ENCODE assay signal across 7 cellular contexts in genomic region chr3:49841126-49841525, GRCh38. TPM values are rescaled to one million over a fixed set of nuclear protein-coding genes. Genes with fewer than 3 reads are reported as not detected.
DNase-seq lines count a peak whose midpoint lies in the region; ATAC-seq and TF ChIP-seq lines count a peak whose summit lies in the region.
"Had no signal": no experiment of that assay in that cellular context is flagged by ENCODE, and none has a peak within 500 bp of the region (broad histone marks: within the 10 kb centered on the region; RNA-seq: fewer than 3 reads in every experiment).

No MANE protein-coding gene starts in this region.

- no peaks in the 10 kb centered on the region for H4K20me1 ChIP-seq in osteoblast (ENCODE audit: insufficient read depth, low read length)

- POLR2A ChIA-PET in activated CD4-positive, alpha-beta memory T cell treated with anti-CD3 and anti-CD28 coated beads for 36 hours (lab: Charles Lee) = interaction anchor here (0.6 kb wide), 1 partner anchor 23 kb away, joined by 10 read pairs; no protein-coding TSS in a partner anchor
- POLR2A ChIA-PET in activated CD4-positive, alpha-beta memory T cell treated with anti-CD3 and anti-CD28 coated beads, Interleukin-2, amount 10 ng/mL, durations not matched to agents 7 days and 5 days (lab: Charles Lee) = no interaction called here

- H3K4me1 Mint-ChIP-seq in activated CD4-positive, alpha-beta memory T cell treated with anti-CD3 and anti-CD28 coated beads for 36 hours (ENCODE audit: low read depth) = peaks cover 1% of the 10 kb centered on the region
- H3K4me1 Mint-ChIP-seq in activated CD4-positive, alpha-beta memory T cell treated with anti-CD3 and anti-CD28 coated beads, Interleukin-2, amount 10 ng/mL, durations not matched to agents 7 days and 5 days = peaks cover 1% of the 10 kb centered on the region

- H3K4me1 ChIP-seq in osteoblast (ENCODE audit: insufficient read depth, low read length) = peaks cover 4% of the 10 kb centered on the region

- peaks cover 8% of the 10 kb centered on the region for H3K36me3 Mint-ChIP-seq in activated CD4-positive, alpha-beta memory T cell treated with anti-CD3 and anti-CD28 coated beads for 36 hours
- peaks cover 18% of the 10 kb centered on the region for H3K36me3 Mint-ChIP-seq in activated CD4-positive, alpha-beta memory T cell treated with anti-CD3 and anti-CD28 coated beads, Interleukin-2, amount 10 ng/mL, durations not matched to agents 7 days and 5 days (ENCODE audit: low read depth)

- H2AFZ ChIP-seq in osteoblast (ENCODE audit: low read length) = no peak overlapping the region

- no peak overlapping the region for H3K4me2 ChIP-seq in osteoblast (ENCODE audit: insufficient read depth, low read length)

- intact Hi-C loops in activated CD4-positive, alpha-beta memory T cell treated with anti-CD3 and anti-CD28 coated beads for 36 hours (cut with micrococcal nuclease) = no loop called here

- no peak for ATAC-seq in GM21360 (IDR thresholded peaks at IDR 0.05; ENCODE audit: unreplicated experiment)

- H3K9me3 ChIP-seq in osteoblast (ENCODE audit: low read depth, low read length) = no peaks in the 10 kb centered on the region

- H3K27me3 ChIP-seq in osteoblast (ENCODE audit: insufficient read depth, low read length) = no peaks in the 10 kb centered on the region

- no peak overlapping the region for H3K27ac ChIP-seq in osteoblast (ENCODE audit: low read depth, low read length)

- H3K27me3 Mint-ChIP-seq in activated CD4-positive, alpha-beta memory T cell treated with anti-CD3 and anti-CD28 coated beads for 36 hours = no peaks in the 10 kb centered on the region
- no peaks in the 10 kb centered on the region for H3K27me3 Mint-ChIP-seq in activated CD4-positive, alpha-beta memory T cell treated with anti-CD3 and anti-CD28 coated beads, Interleukin-2, amount 10 ng/mL, durations not matched to agents 7 days and 5 days

- peaks cover 6% of the 10 kb centered on the region for H3K36me3 ChIP-seq in osteoblast (ENCODE audit: insufficient read depth, low read length)

- H3K4me3 ChIP-seq in osteoblast (ENCODE audit: insufficient read depth, low read length) = no peak overlapping the region

- DNase-seq in activated CD4-positive, alpha-beta memory T cell treated with anti-CD3 and anti-CD28 coated beads for 36 hours = peak; percentile 22
- no peak for DNase-seq in activated CD4-positive, alpha-beta memory T cell treated with anti-CD3 and anti-CD28 coated beads, Interleukin-2, amount 10 ng/mL, durations not matched to agents 7 days and 5 days
- DNase-seq in UCSD-AML1 (lab: John Stamatoyannopoulos, UW; ENCODE audit: unreplicated experiment) = peak; percentile 55
- DNase-seq in osteoblast (ENCODE audit: insufficient read length, low spot score, missing footprints) = peak; percentile 34
- no peak for DNase-seq in DMS79 (lab: John Stamatoyannopoulos, UW)

- CTCF ChIA-PET in activated CD4-positive, alpha-beta memory T cell treated with anti-CD3 and anti-CD28 coated beads for 36 hours (lab: Charles Lee) = interaction anchor here (0.9 to 7.0 kb wide), 8 partner anchors 8 to 301 kb away, joined by 3 to 50 read pairs (median 4); partner anchors contain the start of genes CDHR4 and INKA1
- CTCF ChIA-PET in activated CD4-positive, alpha-beta memory T cell treated with anti-CD3 and anti-CD28 coated beads, Interleukin-2, amount 10 ng/mL, durations not matched to agents 7 days and 5 days (lab: Charles Lee) = interaction anchor here (0.6 to 5.5 kb wide), 7 partner anchors 9 to 301 kb away, joined by 3 to 104 read pairs (median 4); partner anchors contain the start of gene INKA1

- H3K79me2 ChIP-seq in osteoblast (ENCODE audit: insufficient read depth, low read length) = no peaks in the 10 kb centered on the region

- no peaks in the 10 kb centered on the region for H3K9me3 Mint-ChIP-seq in activated CD4-positive, alpha-beta memory T cell treated with anti-CD3 and anti-CD28 coated beads for 36 hours
- H3K9me3 Mint-ChIP-seq in activated CD4-positive, alpha-beta memory T cell treated with anti-CD3 and anti-CD28 coated beads, Interleukin-2, amount 10 ng/mL, durations not matched to agents 7 days and 5 days = no peaks in the 10 kb centered on the region

- H3K4me3 Mint-ChIP-seq in activated CD4-positive, alpha-beta memory T cell treated with anti-CD3 and anti-CD28 coated beads for 36 hours = no peak overlapping the region
- no peak overlapping the region for H3K4me3 Mint-ChIP-seq in activated CD4-positive, alpha-beta memory T cell treated with anti-CD3 and anti-CD28 coated beads, Interleukin-2, amount 10 ng/mL, durations not matched to agents 7 days and 5 days

- H3K27ac Mint-ChIP-seq in activated CD4-positive, alpha-beta memory T cell treated with anti-CD3 and anti-CD28 coated beads for 36 hours = no peak overlapping the region
- no peak overlapping the region for H3K27ac Mint-ChIP-seq in activated CD4-positive, alpha-beta memory T cell treated with anti-CD3 and anti-CD28 coated beads, Interleukin-2, amount 10 ng/mL, durations not matched to agents 7 days and 5 days

- peak; percentile 36 for TF ChIP-seq CTCF in osteoblast (IDR thresholded peaks at IDR 0.05; ENCODE audit: extremely low read depth, low read depth, low read length)

RNA-seq across cellular contexts. Expression of gene TRAIP, which starts 15.2 kb away (rescaled TPM):
- total RNA-seq in activated CD4-positive, alpha-beta memory T cell treated with anti-CD3 and anti-CD28 coated beads for 36 hours = 10 to 100 TPM; 22.7 to 25.3 TPM
- 10 to 100 TPM; 19.3 to 21.0 TPM for total RNA-seq in activated CD4-positive, alpha-beta memory T cell treated with anti-CD3 and anti-CD28 coated beads, Interleukin-2, amount 10 ng/mL, durations not matched to agents 7 days and 5 days
- total RNA-seq in osteoblast = 1.4 and 2.4 TPM in 2 replicates

RNA-seq across cellular contexts. Expression of gene UBA7, which starts 27.4 kb away (rescaled TPM):
- total RNA-seq in activated CD4-positive, alpha-beta memory T cell treated with anti-CD3 and anti-CD28 coated beads for 36 hours = 10 to 100 TPM; 85.6 to 86.4 TPM
- total RNA-seq in activated CD4-positive, alpha-beta memory T cell treated with anti-CD3 and anti-CD28 coated beads, Interleukin-2, amount 10 ng/mL, durations not matched to agents 7 days and 5 days = 100 to 1,000 TPM; 179 to 182 TPM
- 76.7 and 81.3 TPM in 2 replicates for total RNA-seq in osteoblast

RNA-seq across cellular contexts. Expression of gene CAMKV, which starts 28.6 kb away (rescaled TPM):
- total RNA-seq in activated CD4-positive, alpha-beta memory T cell treated with anti-CD3 and anti-CD28 coated beads for 36 hours = under 1 TPM; 0.39 to 0.43 TPM
- total RNA-seq in activated CD4-positive, alpha-beta memory T cell treated with anti-CD3 and anti-CD28 coated beads, Interleukin-2, amount 10 ng/mL, durations not matched to agents 7 days and 5 days = not detected
- not detected in 2 replicates for total RNA-seq in osteoblast

RNA-seq across cellular contexts. Expression of gene INKA1, which starts 38.1 kb away (rescaled TPM):
- 1 to 10 TPM; 1.0 to 1.2 TPM for total RNA-seq in activated CD4-positive, alpha-beta memory T cell treated with anti-CD3 and anti-CD28 coated beads for 36 hours
- under 1 TPM; 0.20 to 0.48 TPM for total RNA-seq in activated CD4-positive, alpha-beta memory T cell treated with anti-CD3 and anti-CD28 coated beads, Interleukin-2, amount 10 ng/mL, durations not matched to agents 7 days and 5 days
- total RNA-seq in osteoblast = 5.8 and 6.5 TPM in 2 replicates

RNA-seq across cellular contexts. Expression of gene CDHR4, which starts 41.5 kb away (rescaled TPM):
- total RNA-seq in activated CD4-positive, alpha-beta memory T cell treated with anti-CD3 and anti-CD28 coated beads for 36 hours = under 1 TPM in 1 of 2 experiments, not detected in 1; 0.22 TPM
- not detected for total RNA-seq in activated CD4-positive, alpha-beta memory T cell treated with anti-CD3 and anti-CD28 coated beads, Interleukin-2, amount 10 ng/mL, durations not matched to agents 7 days and 5 days
- total RNA-seq in osteoblast = under 0.01 TPM in 1 of 2 replicates, not detected in the other
- total RNA-seq: activated CD8-positive, alpha-beta memory T cell treated with anti-CD3 and anti-CD28 coated beads for 36 hours had no signal

Comparison
In these comparisons a context has a peak if more than half of its experiments do, and no peak if none do; other contexts are left out.
1. DNase-seq: peak in activated CD4-positive, alpha-beta memory T cell treated with anti-CD3 and anti-CD28 coated beads for 36 hours (single experiment), UCSD-AML1 (single experiment) and osteoblast (single experiment); none in activated CD4-positive, alpha-beta memory T cell treated with anti-CD3 and anti-CD28 coated beads, Interleukin-2, amount 10 ng/mL, durations not matched to agents 7 days and 5 days (single experiment) and DMS79 (single experiment).